Comparison of ENCODE assay signal across 14 cellular contexts in the genomic region with DNA sequence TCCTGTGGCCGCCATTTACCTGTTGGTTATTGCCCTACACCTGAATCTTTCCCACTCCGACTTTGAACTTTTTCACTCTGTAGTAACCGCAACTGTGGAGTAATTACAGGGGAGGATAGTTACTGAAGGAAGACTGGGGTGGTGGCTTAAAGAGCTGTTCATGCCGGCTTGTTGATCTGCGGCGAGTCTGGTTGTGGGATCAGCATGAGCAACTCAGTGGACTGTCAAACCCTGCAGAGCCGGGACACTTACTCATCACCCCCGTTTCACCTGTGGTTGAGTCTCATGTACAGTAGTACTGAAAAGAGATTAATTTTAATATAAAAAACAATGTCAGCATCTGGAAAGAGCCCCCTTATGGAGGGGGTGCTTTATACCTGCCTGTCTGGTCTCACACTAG. TPM values are rescaled to one million over a fixed set of nuclear protein-coding genes. Genes with fewer than 3 reads are reported as not detected.
DNase-seq lines count a peak whose midpoint lies in the region; ATAC-seq, FAIRE-seq and TF ChIP-seq lines count a peak whose summit lies in the region.
"Had no signal": no experiment of that assay in that cellular context is flagged by ENCODE, and none has a peak within 500 bp of the region (broad histone marks: within the 10 kb centered on the region; RNA-seq: fewer than 3 reads in every experiment).

No MANE protein-coding gene starts in this region.

- no TSS peak for BruUV-seq in PC-9 (replicated peaks; lab: Mats Ljungman, UMichigan)

- H3K4me3 Mint-ChIP-seq in T-helper 2 cell treated with Interferon-gamma antibody and Interleukin-4, amounts not matched to agents 5 μg/mL and 100 μg/mL, for 36 hours: peak overlapping the region; percentile 46
- H3K4me3 Mint-ChIP-seq in neural progenitor cell: peak overlapping the region; percentile 95

- H3F3A ChIP-seq in PC-9 (ENCODE audit: insufficient read depth, low read depth) (peaks cover 10% of the 10 kb centered on the region; the same call in 1 of the 2 replicates), neural progenitor cell (ENCODE audit: low read depth) (peaks cover 12% of the 10 kb centered on the region)

- TF ChIP-seq CTCF in PC-9 (conservative IDR thresholded peaks at IDR 0.05) (no peak), bronchial epithelial cell (IDR thresholded peaks at IDR 0.05; ENCODE audit: insufficient read depth, low read length, severe bottlenecking) (no peak), neural progenitor cell (IDR thresholded peaks at IDR 0.05) (no peak)

- H3K23ac ChIP-seq in mesendoderm (ENCODE audit: low read length): no peak overlapping the region

- H3K4me1 Mint-ChIP-seq in T-helper 2 cell treated with Interferon-gamma antibody and Interleukin-4, amounts not matched to agents 5 μg/mL and 100 μg/mL, for 36 hours (ENCODE audit: low read depth): peaks cover 26% of the 10 kb centered on the region
- peaks cover 14% of the 10 kb centered on the region for H3K4me1 Mint-ChIP-seq in neural progenitor cell

- H4K5ac ChIP-seq in mesendoderm (ENCODE audit: low read length): no peak overlapping the region

- H2BK15ac ChIP-seq in mesendoderm (replicated peaks; ENCODE audit: low read depth): no peak overlapping the region

- H2BK5ac ChIP-seq in mesendoderm (ENCODE audit: low read length): no peak overlapping the region

- H3K79me2 ChIP-seq in PC-9 (ENCODE audit: low read depth) (peaks cover 60% of the 10 kb centered on the region), neural progenitor cell (ENCODE audit: low read depth) (peaks cover 69% of the 10 kb centered on the region), mesendoderm (ENCODE audit: control insufficient read depth, insufficient read depth, low read length) (peaks cover 44% of the 10 kb centered on the region)

- peaks cover 7% of the 10 kb centered on the region for H3K9me3 Mint-ChIP-seq in T-helper 2 cell treated with Interferon-gamma antibody and Interleukin-4, amounts not matched to agents 5 μg/mL and 100 μg/mL, for 36 hours
- H3K9me3 Mint-ChIP-seq in neural progenitor cell: peaks cover 13% of the 10 kb centered on the region

- H3K4me1 ChIP-seq in PC-9 (replicated peaks; ENCODE audit: insufficient read depth) (peaks cover 17% of the 10 kb centered on the region), neural progenitor cell (peaks cover 14% of the 10 kb centered on the region), mesendoderm (ENCODE audit: control insufficient read depth, low read depth, low read length) (peaks cover 5% of the 10 kb centered on the region)

- no peak overlapping the region for H4K8ac ChIP-seq in mesendoderm (ENCODE audit: low read depth, low read length)

- H3K4me3 ChIP-seq in PC-9 (no peak overlapping the region), bronchial epithelial cell (ENCODE audit: low read depth, low read length) (no peak overlapping the region), neural progenitor cell (no peak overlapping the region), mesendoderm (ENCODE audit: low read length) (no peak overlapping the region)
- H3K4me3 ChIP-seq: mucosa of descending colon had no signal

- no CpG with 5 or more reads among the region's 8 CpGs for WGBS in mesendoderm (ENCODE audit: extremely low coverage, insufficient coverage, low lambda C conversion rate)

- no peak for ATAC-seq in GM21723 (IDR thresholded peaks at IDR 0.05; ENCODE audit: unreplicated experiment)
- ATAC-seq: mucosa of descending colon, right cardiac atrium had no signal

- H3K56ac ChIP-seq in mesendoderm (ENCODE audit: low read length): no peak overlapping the region

- H3K9me2 ChIP-seq in PC-9 (ENCODE audit: insufficient read depth): no peaks in the 10 kb centered on the region

- no peaks in the 10 kb centered on the region for H3K9me3 ChIP-seq in PC-9 (ENCODE audit: insufficient read depth, low read depth)
- H3K9me3 ChIP-seq in neural progenitor cell (ENCODE audit: low read depth): no peaks in the 10 kb centered on the region
- H3K9me3 ChIP-seq: mucosa of descending colon had no signal

- intact Hi-C loops in PC-9 (cut with micrococcal nuclease; ENCODE audit: unreplicated experiment): loop anchor here (5.0 kb wide), 2 partner anchors 47 to 72 kb away; no protein-coding TSS in a partner anchor

- H3K9ac ChIP-seq in neural progenitor cell (no peak overlapping the region), mesendoderm (ENCODE audit: low read length) (no peak overlapping the region)
- H3K9ac ChIP-seq: KMS-11 had no signal

- no peak for FAIRE-seq in bronchial epithelial cell (lab: Jason Lieb, UNC)
- FAIRE-seq: A204.1 had no signal

- H4K20me1 ChIP-seq in PC-9 (ENCODE audit: insufficient read depth) (peaks cover 23% of the 10 kb centered on the region; the same call in 1 of the 2 replicates), neural progenitor cell (ENCODE audit: low read depth) (peaks cover 48% of the 10 kb centered on the region)

- no peak overlapping the region for H2AFZ ChIP-seq in PC-9
- no peak overlapping the region for H2AFZ ChIP-seq in neural progenitor cell (replicated peaks)

- H2BK120ac ChIP-seq in mesendoderm (ENCODE audit: low read depth, low read length): no peak overlapping the region

- DNase-seq in T-helper 2 cell treated with Interferon-gamma antibody and Interleukin-4, amounts not matched to agents 5 μg/mL and 100 μg/mL, for 36 hours (ENCODE audit: low spot score): no peak
- DNase-seq in T-helper 2 cell (no peak), PC-9 (no peak), bronchial epithelial cell (ENCODE audit: low read depth) (peak; percentile 15), neural progenitor cell (ENCODE audit: low spot score) (no peak), NOMO-1 treated with dmso at 0.1 percent for 144 hours (lab: John Stamatoyannopoulos, UW; ENCODE audit: unreplicated experiment) (no peak), mesendoderm (no peak)
- DNase-seq: mucosa of descending colon; NCI-H2081 treated with DMSO at 0.1 percent for 48 hours; NK-92 treated with Interleukin-12 subunit alpha and Interleukin-12 subunit beta, amount 100 ng/mL, for 24 hours; right cardiac atrium had no signal

- H3K36me3 Mint-ChIP-seq in T-helper 2 cell treated with Interferon-gamma antibody and Interleukin-4, amounts not matched to agents 5 μg/mL and 100 μg/mL, for 36 hours (ENCODE audit: low read depth): peaks cover 39% of the 10 kb centered on the region
- peaks cover 26% of the 10 kb centered on the region for H3K36me3 Mint-ChIP-seq in neural progenitor cell

- POLR2A ChIA-PET in PC-9 (lab: Charles Lee; ENCODE audit: unreplicated experiment): no interaction called here

- H3K4me2 ChIP-seq in PC-9: peak overlapping the region; percentile 98
- H3K4me2 ChIP-seq in neural progenitor cell: no peak overlapping the region
- H3K4me2 ChIP-seq in mesendoderm (ENCODE audit: low read length): no peak overlapping the region

- H3K4ac ChIP-seq in mesendoderm (ENCODE audit: low read depth, low read length): no peak overlapping the region

- H3K27me3 Mint-ChIP-seq in T-helper 2 cell treated with Interferon-gamma antibody and Interleukin-4, amounts not matched to agents 5 μg/mL and 100 μg/mL, for 36 hours (ENCODE audit: low read depth): no peaks in the 10 kb centered on the region
- H3K27me3 Mint-ChIP-seq in neural progenitor cell (ENCODE audit: insufficient read depth, low read depth): no peaks in the 10 kb centered on the region

- H2AK5ac ChIP-seq in mesendoderm (ENCODE audit: low read length): no peak overlapping the region

- H3K27ac Mint-ChIP-seq in T-helper 2 cell treated with Interferon-gamma antibody and Interleukin-4, amounts not matched to agents 5 μg/mL and 100 μg/mL, for 36 hours: no peak overlapping the region
- H3K27ac Mint-ChIP-seq in neural progenitor cell: no peak overlapping the region

- H3K36me3 ChIP-seq in PC-9 (ENCODE audit: low read depth): peaks cover 8% of the 10 kb centered on the region; the same call in 1 of the 2 replicates
- peaks cover 8% of the 10 kb centered on the region for H3K36me3 ChIP-seq in bronchial epithelial cell (ENCODE audit: control insufficient read depth, insufficient read depth, low read length)
- no peaks in the 10 kb centered on the region for H3K36me3 ChIP-seq in neural progenitor cell
- H3K36me3 ChIP-seq in mesendoderm (ENCODE audit: control insufficient read depth, insufficient read depth, low read length): peaks cover 3% of the 10 kb centered on the region

- CTCF ChIA-PET in PC-9 (lab: Charles Lee): no interaction called here

- H3K18ac ChIP-seq in mesendoderm (ENCODE audit: low read length): no peak overlapping the region

- H3K27ac ChIP-seq in PC-9 (no peak overlapping the region), neural progenitor cell (no peak overlapping the region), mesendoderm (ENCODE audit: low read depth, low read length) (no peak overlapping the region)
- H3K27ac ChIP-seq: KMS-11 had no signal

- H3K27me3 ChIP-seq in PC-9 (ENCODE audit: insufficient read depth, low read depth) (no peaks in the 10 kb centered on the region), bronchial epithelial cell (ENCODE audit: control insufficient read depth, insufficient read depth, low read length) (no peaks in the 10 kb centered on the region), neural progenitor cell (no peaks in the 10 kb centered on the region), mesendoderm (ENCODE audit: insufficient read depth, low read length, poor library complexity) (no peaks in the 10 kb centered on the region)

- peaks cover 27% of the 10 kb centered on the region for H3K79me1 ChIP-seq in mesendoderm (ENCODE audit: low read length)

RNA-seq across cellular contexts. Expression of a gene that starts 2.1 kb away (rescaled TPM):
- 56.7 and 64.6 TPM in 2 replicates for total RNA-seq in PC-9 (2021)
- 41.9 and 70.2 TPM in 2 replicates for total RNA-seq in bronchial epithelial cell
- 22.1 and 29.2 TPM in 2 replicates for total RNA-seq in neural progenitor cell (ENCODE audit: low replicate concordance)
- polyA plus RNA-seq in mesendoderm (2013, experiment 1 of 2): 22.0 TPM
- 22.2 TPM for polyA plus RNA-seq in mesendoderm (2013, experiment 2 of 2)
